ENCODE assay signal across 20 cellular contexts in genomic region chr2:95700554-95700953, GRCh38.
DNase-seq lines count a peak whose midpoint lies in the region; ATAC-seq, FAIRE-seq and TF ChIP-seq lines count a peak whose summit lies in the region.
"Had no signal": no experiment of that assay in that cellular context is flagged by ENCODE, and none has a peak within 500 bp of the region (broad histone marks: within the 10 kb centered on the region; RNA-seq: fewer than 3 reads in every experiment).

No MANE protein-coding gene starts in this region.

- peak; percentile 12 for ATAC-seq in Right ventricle myocardium superior (ENCODE audit: poor library complexity)
- ATAC-seq in lower lobe of right lung: peak; percentile 52 to 81
- no peak for ATAC-seq in GM21390 (IDR thresholded peaks at IDR 0.05; ENCODE audit: unreplicated experiment)
- ATAC-seq: activated CD4-positive, alpha-beta T cell treated with anti-CD3 and anti-CD28 coated beads for 36 hours; activated CD8-positive, alpha-beta memory T cell treated with anti-CD3 and anti-CD28 coated beads, Interleukin-2, amount 10 ng/mL, durations not matched to agents 7 days and 5 days; gastrocnemius medialis; PC-3 had no signal

- no peak for FAIRE-seq in GM12891 (lab: Jason Lieb, UNC)

- DNase-seq in Right ventricle myocardium superior: no peak
- DNase-seq in right atrium auricular region (ENCODE audit: low spot score): no peak
- DNase-seq in SKM-1 treated with dmso at 0.1 percent for 144 hours (lab: John Stamatoyannopoulos, UW; ENCODE audit: unreplicated experiment): peak; percentile 89
- DNase-seq in lower lobe of right lung: no peak
- DNase-seq in COLO668 (lab: John Stamatoyannopoulos, UW; ENCODE audit: unreplicated experiment): no peak
- no peak for DNase-seq in GM12891 (ENCODE audit: insufficient read length, low spot score)
- no peak for DNase-seq in prostate gland (ENCODE audit: low spot score)
- DNase-seq: activated CD4-positive, alpha-beta T cell treated with anti-CD3 and anti-CD28 coated beads for 36 hours; activated CD8-positive, alpha-beta memory T cell treated with anti-CD3 and anti-CD28 coated beads, Interleukin-2, amount 10 ng/mL, durations not matched to agents 7 days and 5 days; activated effector memory CD4-positive, alpha-beta T cell treated with Interleukin-2 at 50 U/mL for 16 hours; DMS 273 treated with DMSO at 0.1 percent for 48 hours; gastrocnemius medialis; left cardiac atrium; NCI-H187 treated with DMSO at 0.1 percent for 48 hours; NCI-H446 treated with DMSO at 0.1 percent for 48 hours; PC-3; stimulated activated CD4-positive, alpha-beta T cell treated with anti-CD3 and anti-CD28 coated beads, Interleukin-4, amount 100 ng/mL, for 24 hours had no signal

- no peak overlapping the region for H3K27ac ChIP-seq in right atrium auricular region
- no peak overlapping the region for H3K27ac ChIP-seq in lower lobe of right lung
- H3K27ac ChIP-seq in prostate gland: no peak overlapping the region
- H3K27ac ChIP-seq: BLaER1, gastrocnemius medialis, skin epidermis had no signal

- no peaks in the 10 kb centered on the region for H3K4me1 ChIP-seq in right atrium auricular region
- no peaks in the 10 kb centered on the region for H3K4me1 ChIP-seq in lower lobe of right lung
- no peaks in the 10 kb centered on the region for H3K4me1 ChIP-seq in prostate gland (replicated peaks)
- H3K4me1 ChIP-seq: BLaER1, gastrocnemius medialis had no signal

- TF ChIP-seq CTCF in right atrium auricular region (IDR thresholded peaks at IDR 0.05) (no peak), lower lobe of right lung (IDR thresholded peaks at IDR 0.05) (no peak), prostate gland (IDR thresholded peaks at IDR 0.05) (no peak)

- WGBS in prostate gland: 68% methylated on average over 4 of the region's 4 CpGs

- TF ChIP-seq POLR2A in GM12891 (IDR thresholded peaks at IDR 0.05; ENCODE audit: low read depth, low read length): no peak
- no peak for TF ChIP-seq POLR2A in prostate gland (IDR thresholded peaks at IDR 0.05)

- H3K27me3 ChIP-seq in right atrium auricular region: no peaks in the 10 kb centered on the region
- no peaks in the 10 kb centered on the region for H3K27me3 ChIP-seq in lower lobe of right lung (ENCODE audit: low read depth)
- no peaks in the 10 kb centered on the region for H3K27me3 ChIP-seq in prostate gland (replicated peaks; ENCODE audit: insufficient read depth)
- H3K27me3 ChIP-seq: BLaER1, gastrocnemius medialis had no signal

- H3K36me3 ChIP-seq in right atrium auricular region (no peaks in the 10 kb centered on the region), lower lobe of right lung (no peaks in the 10 kb centered on the region), prostate gland (no peaks in the 10 kb centered on the region)
- H3K36me3 ChIP-seq: BLaER1, gastrocnemius medialis had no signal

- intact Hi-C loops in Right ventricle myocardium superior (cut with DNase I) (no loop called here), lower lobe of right lung (cut with DNase I) (no loop called here), prostate gland (cut with DNase I) (no loop called here)

- H3K9me3 ChIP-seq in right atrium auricular region: no peaks in the 10 kb centered on the region
- H3K9me3 ChIP-seq in lower lobe of right lung: no peaks in the 10 kb centered on the region
- no peaks in the 10 kb centered on the region for H3K9me3 ChIP-seq in prostate gland
- H3K9me3 ChIP-seq: BLaER1, gastrocnemius medialis had no signal

- no peak overlapping the region for H3K4me3 ChIP-seq in right atrium auricular region
- no peak overlapping the region for H3K4me3 ChIP-seq in lower lobe of right lung
- H3K4me3 ChIP-seq in prostate gland: no peak overlapping the region
- H3K4me3 ChIP-seq: BLaER1, gastrocnemius medialis, skin epidermis had no signal

TF ChIP-seq in GM12891, 5 proteins besides CTCF, POLR2A, EP300 and RAD21:
- TF ChIP-seq SPI1 (IDR thresholded peaks at IDR 0.05; ENCODE audit: low read depth, low read length) (no peak), POLR2AphosphoS5 (IDR thresholded peaks at IDR 0.05; ENCODE audit: low read depth, low read length) (no peak), TAF1 (IDR thresholded peaks at IDR 0.05; ENCODE audit: low read depth, low read length) (no peak)
